In the genomic region with DNA sequence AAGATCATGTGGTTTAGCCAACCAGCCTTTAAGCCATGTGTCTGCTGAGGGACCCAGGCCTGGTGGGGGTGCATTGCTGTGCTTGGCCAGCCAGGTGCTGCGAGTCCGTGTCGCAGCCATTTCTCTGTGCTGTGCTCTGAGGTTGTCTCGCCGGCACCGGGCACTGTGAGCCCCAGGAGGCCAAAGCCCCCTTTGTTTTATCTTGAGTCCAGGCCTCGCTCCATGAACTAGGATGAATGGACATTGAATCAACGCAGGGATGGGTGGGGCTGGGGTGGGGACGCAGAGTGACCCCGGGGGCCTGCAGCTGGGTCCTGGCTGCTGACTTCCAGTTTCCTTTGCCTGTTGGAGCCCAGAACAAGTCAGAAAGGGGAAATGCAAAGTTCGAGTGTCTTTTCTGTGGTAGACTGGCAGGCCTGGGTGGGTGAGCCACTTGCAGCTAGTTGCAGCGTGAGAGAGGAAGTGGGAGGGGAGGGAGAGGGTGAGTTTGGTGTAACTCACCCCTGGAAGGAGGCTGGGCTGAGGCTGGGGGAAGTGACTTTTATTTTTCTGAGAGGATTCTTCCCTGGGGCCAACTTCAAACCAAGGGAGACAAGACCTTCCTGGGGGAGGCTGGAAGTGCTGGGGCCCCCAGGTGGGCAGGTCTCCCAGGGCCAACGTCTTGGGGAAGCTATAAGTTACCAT, we compare ENCODE assay signal across 1 cellular context.
TF ChIP-seq lines count a peak whose summit lies in the region.

No MANE protein-coding gene starts in this region.

TF ChIP-seq in WTC11, 78 proteins besides CTCF, POLR2A, EP300 and RAD21 (continued from another document):
- TF ChIP-seq, protein P1, sequence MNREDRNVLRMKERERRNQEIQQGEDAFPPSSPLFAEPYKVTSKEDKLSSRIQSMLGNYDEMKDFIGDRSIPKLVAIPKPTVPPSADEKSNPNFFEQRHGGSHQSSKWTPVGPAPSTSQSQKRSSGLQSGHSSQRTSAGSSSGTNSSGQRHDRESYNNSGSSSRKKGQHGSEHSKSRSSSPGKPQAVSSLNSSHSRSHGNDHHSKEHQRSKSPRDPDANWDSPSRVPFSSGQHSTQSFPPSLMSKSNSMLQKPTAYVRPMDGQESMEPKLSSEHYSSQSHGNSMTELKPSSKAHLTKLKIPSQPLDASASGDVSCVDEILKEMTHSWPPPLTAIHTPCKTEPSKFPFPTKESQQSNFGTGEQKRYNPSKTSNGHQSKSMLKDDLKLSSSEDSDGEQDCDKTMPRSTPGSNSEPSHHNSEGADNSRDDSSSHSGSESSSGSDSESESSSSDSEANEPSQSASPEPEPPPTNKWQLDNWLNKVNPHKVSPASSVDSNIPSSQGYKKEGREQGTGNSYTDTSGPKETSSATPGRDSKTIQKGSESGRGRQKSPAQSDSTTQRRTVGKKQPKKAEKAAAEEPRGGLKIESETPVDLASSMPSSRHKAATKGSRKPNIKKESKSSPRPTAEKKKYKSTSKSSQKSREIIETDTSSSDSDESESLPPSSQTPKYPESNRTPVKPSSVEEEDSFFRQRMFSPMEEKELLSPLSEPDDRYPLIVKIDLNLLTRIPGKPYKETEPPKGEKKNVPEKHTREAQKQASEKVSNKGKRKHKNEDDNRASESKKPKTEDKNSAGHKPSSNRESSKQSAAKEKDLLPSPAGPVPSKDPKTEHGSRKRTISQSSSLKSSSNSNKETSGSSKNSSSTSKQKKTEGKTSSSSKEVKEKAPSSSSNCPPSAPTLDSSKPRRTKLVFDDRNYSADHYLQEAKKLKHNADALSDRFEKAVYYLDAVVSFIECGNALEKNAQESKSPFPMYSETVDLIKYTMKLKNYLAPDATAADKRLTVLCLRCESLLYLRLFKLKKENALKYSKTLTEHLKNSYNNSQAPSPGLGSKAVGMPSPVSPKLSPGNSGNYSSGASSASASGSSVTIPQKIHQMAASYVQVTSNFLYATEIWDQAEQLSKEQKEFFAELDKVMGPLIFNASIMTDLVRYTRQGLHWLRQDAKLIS (CRISPR knock-in tag; IDR thresholded peaks at IDR 0.05; ENCODE audit: borderline replicate concordance) = no peak
